ENCODE assay signal across 1 cellular context in genomic region chr12:47634127-47634526, GRCh38.
TF ChIP-seq lines count a peak whose summit lies in the region.

No MANE protein-coding gene starts in this region.

TF ChIP-seq in K562, 482 proteins besides CTCF, POLR2A, EP300 and RAD21 (continued from another document):
- peak; percentile 88 for TF ChIP-seq MTF1 (CRISPR knock-in tag; IDR thresholded peaks at IDR 0.05; ENCODE audit: borderline replicate concordance)
- peak in 1 of 3 experiments; percentile 61; a peak in 2 of 6 replicates for TF ChIP-seq ZBTB11 (CRISPR knock-in tag; IDR thresholded peaks at IDR 0.05)
- TF ChIP-seq HOXB6 (CRISPR knock-in tag; IDR thresholded peaks at IDR 0.05; ENCODE audit: borderline replicate concordance) = peak; percentile 42; the same call in 1 of the 2 replicates
- TF ChIP-seq NFIX (CRISPR knock-in tag; IDR thresholded peaks at IDR 0.05; ENCODE audit: low read depth) = peak; percentile 53
- 0 out of 2 replicates have a peak, but pooled peaks have one; percentile 42 for TF ChIP-seq ZNF140 (CRISPR knock-in tag; IDR thresholded peaks at IDR 0.05)
- TF ChIP-seq ZNF408 (CRISPR knock-in tag; IDR thresholded peaks at IDR 0.05; ENCODE audit: low read depth) = peak; percentile 80; the same call in 1 of the 2 replicates
